Comparison of ENCODE assay signal across 5 cellular contexts in the genomic region with DNA sequence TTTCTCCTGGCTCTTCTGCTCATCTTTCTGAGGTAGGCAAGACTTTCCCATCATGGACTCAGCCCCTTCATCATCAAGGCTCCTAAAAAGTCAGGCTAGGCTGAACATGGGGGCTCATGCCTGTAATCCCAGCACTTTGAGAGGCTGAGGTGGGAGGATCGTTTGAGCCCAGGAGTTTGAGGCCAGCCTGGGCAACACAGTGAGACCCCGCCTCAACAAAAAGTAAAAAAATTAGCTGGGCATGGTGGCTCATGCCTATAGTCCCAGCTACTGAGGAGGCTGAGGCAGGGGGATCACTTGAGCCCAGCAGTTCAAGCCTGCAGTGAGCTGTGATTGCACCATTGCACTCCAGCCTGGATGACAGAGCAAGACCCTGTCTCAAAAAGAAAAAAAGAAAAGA. TPM values are rescaled to one million over a fixed set of nuclear protein-coding genes. Genes with fewer than 3 reads are reported as not detected.
"Had no signal": no experiment of that assay in that cellular context is flagged by ENCODE, and none has a peak within 500 bp of the region (broad histone marks: within the 10 kb centered on the region; RNA-seq: fewer than 3 reads in every experiment).

No MANE protein-coding gene starts in this region.

RNA-seq across cellular contexts. Expression of gene FA2H, which starts 52.5 kb away (rescaled TPM):
- total RNA-seq: activated CD4-positive, alpha-beta T cell treated with anti-CD3 and anti-CD28 coated beads for 36 hours; activated CD8-positive, alpha-beta T cell treated with anti-CD3 and anti-CD28 coated beads, Interleukin-2, amount 10 ng/mL, durations not matched to agents 7 days and 5 days; activated naive CD8-positive, alpha-beta T cell treated with anti-CD3 and anti-CD28 coated beads, Interleukin-2, amount 10 ng/mL, durations not matched to agents 7 days and 5 days; activated T-helper 2 cell treated with anti-CD3 and anti-CD28 coated beads, Interferon-gamma antibody, Interleukin-2, Interleukin-4, amounts not matched to agents 10 μg/mL and 5 μg/mL and 100 μg/mL, durations not matched to agents 14 hours and 24 hours and 36 hours; cardiac septum had no signal
